ENCODE assay signal across 10 cellular contexts in genomic region chr15:67130673-67131601, GRCh38.
DNase-seq lines count a peak whose midpoint lies in the region; ATAC-seq and TF ChIP-seq lines count a peak whose summit lies in the region.
"Had no signal": no experiment of that assay in that cellular context is flagged by ENCODE, and none has a peak within 500 bp of the region (broad histone marks: within the 10 kb centered on the region; RNA-seq: fewer than 3 reads in every experiment).

No MANE protein-coding gene starts in this region.

- H3K4me1 ChIP-seq in HEK293 (ENCODE audit: control insufficient read depth, insufficient read depth, low read length) = peaks cover 23% of the 10 kb centered on the region
- peaks cover 34 to 53% of the 10 kb centered on the region in 2 donors for H3K4me1 ChIP-seq in naive thymus-derived CD4-positive, alpha-beta T cell (ENCODE audit: control insufficient read depth in 2 of 2, insufficient read depth in 2 of 2, low read length in 2 of 2)

- H3K27ac ChIP-seq in HEK293 (ENCODE audit: extremely low read depth, low read depth, low read length) = no peak overlapping the region
- H3K27ac ChIP-seq in naive thymus-derived CD4-positive, alpha-beta T cell (ENCODE audit: low read depth, low read length) = no peak overlapping the region
- H3K27ac ChIP-seq: adrenal gland had no signal

- no peak for TF ChIP-seq CTCF in AG10803 (conservative IDR thresholded peaks at IDR 0.05; ENCODE audit: low read length)
- no peak for TF ChIP-seq CTCF in HEK293 (tag by site-specific recombination; IDR thresholded peaks at IDR 0.05)
- no peak for TF ChIP-seq CTCF in choroid plexus epithelial cell (conservative IDR thresholded peaks at IDR 0.05; ENCODE audit: low read depth, low read length)

- no peak for ATAC-seq in naive thymus-derived CD4-positive, alpha-beta T cell
- ATAC-seq in HG02623 (IDR thresholded peaks at IDR 0.05; ENCODE audit: unreplicated experiment) = no peak

- CTCF ChIA-PET in HEK293 (lab: Yijun Ruan, JAX) = interaction anchor here (0.7 kb wide), 1 partner anchor 81 kb away, joined by 3 read pairs; no protein-coding TSS in a partner anchor
- CTCF ChIA-PET in naive thymus-derived CD4-positive, alpha-beta T cell (lab: Charles Lee) = interaction anchor here (0.6 kb wide), 1 partner anchor 8 kb away, joined by 3 read pairs; no protein-coding TSS in a partner anchor

- H3K36me3 ChIP-seq in HEK293 (ENCODE audit: control insufficient read depth in 2 of 2, insufficient read depth in 1 of 2, low read length in 2 of 2) = peaks cover 0 to 5% of the 10 kb centered on the region in 2 experiments; a peak in 1 of 3 replicates
- no peaks in the 10 kb centered on the region for H3K36me3 ChIP-seq in naive thymus-derived CD4-positive, alpha-beta T cell (ENCODE audit: control insufficient read depth in 2 of 3, insufficient read depth in 3 of 3, low read length in 3 of 3)
- H3K36me3 ChIP-seq: adrenal gland had no signal

- peak overlapping the region; percentile 34 to 98 (median 78) for H3K27ac Mint-ChIP-seq in naive thymus-derived CD4-positive, alpha-beta T cell

- no peaks in the 10 kb centered on the region for H3K9me3 Mint-ChIP-seq in naive thymus-derived CD4-positive, alpha-beta T cell

- H3K36me3 Mint-ChIP-seq in naive thymus-derived CD4-positive, alpha-beta T cell = peaks cover 0 to 33% (median 5%) of the 10 kb centered on the region in 5 donors

- H3K4me3 ChIP-seq in AG10803 (ENCODE audit: low read length) = no peak overlapping the region
- no peak overlapping the region for H3K4me3 ChIP-seq in HEK293 (ENCODE audit: low read depth, low read length)
- H3K4me3 ChIP-seq in choroid plexus epithelial cell (ENCODE audit: low read depth, low read length) = no peak overlapping the region
- no peak overlapping the region for H3K4me3 ChIP-seq in naive thymus-derived CD4-positive, alpha-beta T cell (ENCODE audit: low read length)
- H3K4me3 ChIP-seq: adrenal gland had no signal

- H3K4me1 Mint-ChIP-seq in naive thymus-derived CD4-positive, alpha-beta T cell = peaks cover 39 to 96% (median 74%) of the 10 kb centered on the region in 7 donors

- intact Hi-C loops in naive thymus-derived CD4-positive, alpha-beta T cell (cut with micrococcal nuclease) = loop anchor here (5.0 to 10.0 kb wide), 2 partner anchors 94 to 174 kb away; no protein-coding TSS in a partner anchor

- no peaks in the 10 kb centered on the region for H3K27me3 ChIP-seq in naive thymus-derived CD4-positive, alpha-beta T cell (ENCODE audit: control insufficient read depth in 2 of 2, insufficient read depth in 2 of 2, low read length in 2 of 2)
- H3K27me3 ChIP-seq: adrenal gland had no signal

- peak overlapping the region in 1 of 10 donors; percentile 55 for H3K4me3 Mint-ChIP-seq in naive thymus-derived CD4-positive, alpha-beta T cell

- H3K27me3 Mint-ChIP-seq in naive thymus-derived CD4-positive, alpha-beta T cell = no peaks in the 10 kb centered on the region

- POLR2A ChIA-PET in HEK293 (lab: Yijun Ruan, JAX) = no interaction called here
- POLR2A ChIA-PET in naive thymus-derived CD4-positive, alpha-beta T cell (lab: Charles Lee) = interaction anchor here (0.7 to 1.0 kb wide), 3 partner anchors 14 to 33 kb away, joined by 3 read pairs; no protein-coding TSS in a partner anchor

- H3K9me3 ChIP-seq in HEK293 (ENCODE audit: control insufficient read depth, insufficient read depth, low read depth, low read length) = no peaks in the 10 kb centered on the region
- H3K9me3 ChIP-seq in naive thymus-derived CD4-positive, alpha-beta T cell (ENCODE audit: control insufficient read depth in 2 of 3, low read length in 3 of 3) = no peaks in the 10 kb centered on the region
- H3K9me3 ChIP-seq: adrenal gland had no signal

- DNase-seq in AG10803 (ENCODE audit: low read depth) (peak; percentile 91), choroid plexus epithelial cell (ENCODE audit: low read depth) (peak; percentile 80), cortex of kidney (lab: John Stamatoyannopoulos, UW) (no peak), amygdala (lab: John Stamatoyannopoulos, UW) (no peak), SK-N-DZ (ENCODE audit: low spot score) (no peak)
- no peak for DNase-seq in naive thymus-derived CD4-positive, alpha-beta T cell
- DNase-seq: adrenal gland, glutamatergic neuron had no signal

TF ChIP-seq in HEK293, 187 proteins besides CTCF, POLR2A, EP300 and RAD21:
- TF ChIP-seq ZBTB44 (tag by site-specific recombination; IDR thresholded peaks at IDR 0.05) = 0 out of 2 replicates have a peak, but pooled peaks have one; percentile 66
- TF ChIP-seq WT1 (tag by site-specific recombination; IDR thresholded peaks at IDR 0.05) = peak; percentile 31; the same call in 1 of the 2 replicates
- TF ChIP-seq ZNF132 (tag by site-specific recombination; IDR thresholded peaks at IDR 0.05; ENCODE audit: borderline replicate concordance) = no peak
- peak; percentile 96 for TF ChIP-seq SCRT2 (tag by site-specific recombination; IDR thresholded peaks at IDR 0.05)
- peak; percentile 41; the same call in 1 of the 2 replicates for TF ChIP-seq GFI1B (tag by site-specific recombination; IDR thresholded peaks at IDR 0.05)
- no peak for TF ChIP-seq ZNF514 (tag by site-specific recombination; IDR thresholded peaks at IDR 0.05)
- TF ChIP-seq ZNF324 (tag by site-specific recombination; IDR thresholded peaks at IDR 0.05) = no peak
- TF ChIP-seq SCRT1 (tag by site-specific recombination; IDR thresholded peaks at IDR 0.05; ENCODE audit: borderline replicate concordance) = peak; percentile 96
- peak; percentile 38; the same call in 1 of the 2 replicates for TF ChIP-seq ZNF629 (tag by site-specific recombination; IDR thresholded peaks at IDR 0.05)
- TF ChIP-seq ZNF600 (tag by site-specific recombination; IDR thresholded peaks at IDR 0.05) = peak; percentile 27; the same call in 1 of the 2 replicates
- no peak for TF ChIP-seq BCL6B (tag by site-specific recombination; IDR thresholded peaks at IDR 0.05)
- TF ChIP-seq ZNF558 (tag by site-specific recombination; IDR thresholded peaks at IDR 0.05) = peak; percentile 39
- peak; percentile 79 for TF ChIP-seq OSR2 (tag by site-specific recombination; IDR thresholded peaks at IDR 0.05)
- TF ChIP-seq ZBTB48 (tag by site-specific recombination; IDR thresholded peaks at IDR 0.05) = peak; percentile 39
- TF ChIP-seq AEBP2 (tag by site-specific recombination; IDR thresholded peaks at IDR 0.05; ENCODE audit: borderline replicate concordance) = no peak
- peak; percentile 85 for TF ChIP-seq FEZF1 (tag by site-specific recombination; IDR thresholded peaks at IDR 0.05)
TF ChIP-seq in HEK293: peak in this region for 11.

Comparison
In these comparisons a context has a peak if more than half of its experiments do, and no peak if none do; other contexts are left out.
1. DNase-seq: peak in AG10803 (single experiment) and choroid plexus epithelial cell (single experiment); none in naive thymus-derived CD4-positive, alpha-beta T cell (0 of 9), cortex of kidney (single experiment), amygdala (0 of 56) and SK-N-DZ (single experiment).